In the genomic region with DNA sequence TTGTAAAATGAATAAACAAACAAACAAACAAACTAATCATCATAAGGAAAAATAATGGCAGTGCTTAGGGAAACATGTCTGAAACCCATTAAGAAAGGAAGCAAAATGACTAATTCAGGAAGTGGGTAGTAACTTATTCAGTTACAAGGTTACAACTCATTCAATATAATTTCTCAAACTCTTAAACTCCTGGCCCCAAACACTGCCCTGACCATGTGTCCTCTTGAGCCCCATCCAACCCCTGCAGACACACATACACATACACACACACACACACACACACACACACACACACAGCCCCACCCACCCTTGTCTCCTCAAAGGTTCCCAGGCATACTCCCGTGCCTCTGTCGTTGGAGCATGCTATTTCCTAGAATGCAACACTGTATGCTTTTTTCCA, we compare ENCODE assay signal across 13 cellular contexts.
DNase-seq lines count a peak whose midpoint lies in the region; ATAC-seq, FAIRE-seq and TF ChIP-seq lines count a peak whose summit lies in the region.
"Had no signal": no experiment of that assay in that cellular context is flagged by ENCODE, and none has a peak within 500 bp of the region (broad histone marks: within the 10 kb centered on the region; RNA-seq: fewer than 3 reads in every experiment).

No MANE protein-coding gene starts in this region.

- no peak overlapping the region for H2BK5ac ChIP-seq in IMR-90 (ENCODE audit: low read depth, low read length, poor library complexity, severe bottlenecking)

- dilution Hi-C loops in IMR-90 (cut with HindIII; ENCODE audit: low sequenced_read_pairs, unreplicated experiment), result no loop called here

- H3K4me3 ChIP-seq in A673 (ENCODE audit: low read depth, low read length, poor library complexity, severe bottlenecking) (no peak overlapping the region), IMR-90 (ENCODE audit: insufficient read depth, low read depth, low read length) (no peak overlapping the region), GM12878 (no peak overlapping the region)
- H3K4me3 ChIP-seq: prostate gland had no signal

- H3K79me2 ChIP-seq in GM12878 (ENCODE audit: control insufficient read depth, insufficient read depth, low read length), result no peaks in the 10 kb centered on the region

- no peaks in the 10 kb centered on the region for H3K79me1 ChIP-seq in IMR-90 (ENCODE audit: low read depth in 1 of 2, low read length in 2 of 2)

- H3K27me3 ChIP-seq in A673 (replicated peaks; ENCODE audit: insufficient read depth, low read depth, low read length, poor library complexity) (no peaks in the 10 kb centered on the region), IMR-90 (ENCODE audit: control insufficient read depth, insufficient read depth, low read length) (no peaks in the 10 kb centered on the region), GM12878 (replicated peaks in 1 of 2; ENCODE audit: control insufficient read depth in 2 of 2, insufficient read depth in 2 of 2, low read length in 1 of 2) (no peaks in the 10 kb centered on the region)

- POLR2A ChIA-PET in A673 (lab: Charles Lee; ENCODE audit: low non-redundant PET) (no interaction called here), IMR-90 (lab: Charles Lee; ENCODE audit: unreplicated experiment) (no interaction called here), GM12878 (lab: Charles Lee) (interaction anchor here (1.1 kb wide), 1 partner anchor 72 kb away, joined by 3 read pairs; no protein-coding TSS in a partner anchor)
- POLR2A ChIA-PET in activated CD4-positive, alpha-beta T cell treated with anti-CD3 and anti-CD28 coated beads, Interleukin-2, amount 10 ng/mL, durations not matched to agents 7 days and 5 days (lab: Charles Lee), result no interaction called here

- peak; percentile 40 for DNase-seq in A673 (ENCODE audit: low spot score)
- DNase-seq in IMR-90, result peak; percentile 36
- DNase-seq in GM12878 (ENCODE audit: low read depth, low spot score), result peak; percentile 9
- no peak for DNase-seq in activated CD4-positive, alpha-beta T cell treated with anti-CD3 and anti-CD28 coated beads, Interleukin-2, amount 10 ng/mL, durations not matched to agents 7 days and 5 days
- DNase-seq in activated T-cell treated with anti-CD3 and anti-CD28 coated beads, Interleukin-2, amount 50 U/mL, for 1 hour, result no peak
- no peak for DNase-seq in NCI-H1694 (lab: John Stamatoyannopoulos, UW)
- no peak for DNase-seq in NCI-H82 treated with DMSO at 0.1 percent for 48 hours (lab: John Stamatoyannopoulos, UW; ENCODE audit: unreplicated experiment)
- DNase-seq: activated CD4-positive, alpha-beta T cell treated with anti-CD3 and anti-CD28 coated beads for 48 hours; amygdala had no signal

- H2BK20ac ChIP-seq in IMR-90 (ENCODE audit: low read depth, low read length), result peak overlapping the region; percentile 73; the same call in 1 of the 2 replicates

- peak overlapping the region; percentile 65; the same call in 1 of the 3 replicates for H2BK15ac ChIP-seq in IMR-90 (ENCODE audit: low read depth, low read length)

- no peak overlapping the region; the same call in 1 of the 2 replicates for H3K18ac ChIP-seq in IMR-90 (ENCODE audit: low read depth, low read length)

- peak overlapping the region; percentile 67 for H2AK9ac ChIP-seq in IMR-90 (replicated peaks; ENCODE audit: low read depth, low read length, poor library complexity)

- TF ChIP-seq RAD21 in IMR-90 (IDR thresholded peaks at IDR 0.05; ENCODE audit: low read length) (no peak), GM12878 (IDR thresholded peaks at IDR 0.05; ENCODE audit: insufficient read depth, low read depth, low read length) (no peak)

- H4K5ac ChIP-seq in IMR-90 (ENCODE audit: low read depth, low read length), result no peak overlapping the region

- RAD21 ChIA-PET in GM12878 (lab: Charles Lee; ENCODE audit: unreplicated experiment), result interaction anchor here (0.9 kb wide), 1 partner anchor 25 kb away, joined by 3 read pairs; no protein-coding TSS in a partner anchor

- ATAC-seq in GM19395 (IDR thresholded peaks at IDR 0.05; ENCODE audit: unreplicated experiment) (peak; percentile 85), IMR-90 (ENCODE audit: low read depth) (peak; percentile 51; the same call in 1 of the 2 replicates), GM12878 (peak; percentile 83)

- BruUV-seq in A673 (replicated peaks; lab: Mats Ljungman, UMichigan), result no TSS peak
- BruUV-seq in IMR-90 (replicated peaks; lab: Mats Ljungman, UMichigan), result no TSS peak
- BruUV-seq in GM12878 (replicated peaks; lab: Mats Ljungman, UMichigan), result no TSS peak

- H4K91ac ChIP-seq in IMR-90 (ENCODE audit: insufficient read depth, low read depth, low read length), result 0 out of 2 replicates have a peak overlapping the region, but pooled peaks have one; percentile 54

- 0 out of 2 replicates have a peak, but pooled peaks cover 3% of the 10 kb centered on the region for H3K9me1 ChIP-seq in IMR-90 (ENCODE audit: insufficient read depth, low read length)

- no peak overlapping the region for H3K23ac ChIP-seq in IMR-90 (ENCODE audit: low read depth, low read length)

- no peaks in the 10 kb centered on the region for H4K20me1 ChIP-seq in IMR-90 (ENCODE audit: insufficient read depth, low read length)
- H4K20me1 ChIP-seq in GM12878 (ENCODE audit: control insufficient read depth, insufficient read depth), result no peaks in the 10 kb centered on the region

- CTCF ChIA-PET in A673 (lab: Charles Lee), result no interaction called here
- CTCF ChIA-PET in IMR-90 (lab: Yijun Ruan, JAX), result interaction anchor here (1.0 kb wide), 1 partner anchor 20 kb away, joined by 3 read pairs; no protein-coding TSS in a partner anchor
- CTCF ChIA-PET in GM12878 (lab: Yijun Ruan, JAX), result interaction anchor here (1.5 kb wide), 1 partner anchor 81 kb away, joined by 3 read pairs; no protein-coding TSS in a partner anchor
- CTCF ChIA-PET in activated CD4-positive, alpha-beta T cell treated with anti-CD3 and anti-CD28 coated beads, Interleukin-2, amount 10 ng/mL, durations not matched to agents 7 days and 5 days (lab: Charles Lee), result interaction anchor here (0.5 kb wide), 1 partner anchor 24 kb away, joined by 3 read pairs; no protein-coding TSS in a partner anchor

- no peak for TF ChIP-seq EP300 in GM12878 (IDR thresholded peaks at IDR 0.05; ENCODE audit: borderline replicate concordance in 1 of 2, control insufficient read depth in 1 of 2, low read depth in 2 of 2, low read length in 2 of 2)

- WGBS in IMR-90 (ENCODE audit: extremely low coverage in 2 of 2, insufficient read length in 1 of 2), 2 experiments, result no CpG with 5 or more reads among the region's 2 CpGs
- WGBS in GM12878 (ENCODE audit: insufficient coverage, insufficient replicate concordance, low lambda C conversion rate, missing lambda C conversion rate), result 0% methylated on average over 2 of the region's 2 CpGs

- TF ChIP-seq CTCF in A673 (conservative IDR thresholded peaks at IDR 0.05; ENCODE audit: low read depth, low read length) (no peak), IMR-90 (conservative IDR thresholded peaks at IDR 0.05; ENCODE audit: low read depth, low read length) (no peak), GM12878 (IDR thresholded peaks at IDR 0.05 in 2 of 3, conservative IDR thresholded peaks at IDR 0.05 in 1 of 3; ENCODE audit: control insufficient read depth in 2 of 3, extremely low read depth in 1 of 3, insufficient read depth in 1 of 3, low read depth in 3 of 3, low read length in 3 of 3) (no peak)

- no peak overlapping the region for H3K56ac ChIP-seq in IMR-90 (ENCODE audit: extremely low read depth, insufficient read depth, low read length)

- H3K4me1 ChIP-seq in A673 (ENCODE audit: insufficient read depth, low read length, poor library complexity, severe bottlenecking) (peaks cover 41% of the 10 kb centered on the region), IMR-90 (ENCODE audit: control insufficient read depth, insufficient read depth, low read length) (peaks cover 6% of the 10 kb centered on the region), GM12878 (ENCODE audit: control insufficient read depth, insufficient read depth, low read length) (peaks cover 4% of the 10 kb centered on the region)
- H3K4me1 ChIP-seq: prostate gland had no signal

- peak overlapping the region; percentile 49; the same call in 1 of the 2 replicates for H2BK120ac ChIP-seq in IMR-90 (ENCODE audit: low read depth, low read length)

- TF ChIP-seq POLR2A in IMR-90 (IDR thresholded peaks at IDR 0.05; ENCODE audit: low read depth, low read length) (no peak), GM12878 (IDR thresholded peaks at IDR 0.05; ENCODE audit: low read depth, low read length) (no peak)

- H2AK5ac ChIP-seq in IMR-90 (ENCODE audit: low read depth, low read length), result peak overlapping the region; percentile 88

- H3K27me3 Mint-ChIP-seq in activated CD4-positive, alpha-beta T cell treated with anti-CD3 and anti-CD28 coated beads, Interleukin-2, amount 10 ng/mL, durations not matched to agents 7 days and 5 days, result peaks cover 8% of the 10 kb centered on the region

- H3K27ac ChIP-seq in A673 (ENCODE audit: low read depth, low read length, poor library complexity, severe bottlenecking), result peak overlapping the region; percentile 38
- no peak overlapping the region for H3K27ac ChIP-seq in IMR-90 (ENCODE audit: insufficient read depth, low read length)
- no peak overlapping the region for H3K27ac ChIP-seq in GM12878 (ENCODE audit: control insufficient read depth, insufficient read depth)
- H3K27ac ChIP-seq: epithelial cell of prostate, prostate gland had no signal

- no peak overlapping the region for H3K4me3 Mint-ChIP-seq in activated CD4-positive, alpha-beta T cell treated with anti-CD3 and anti-CD28 coated beads, Interleukin-2, amount 10 ng/mL, durations not matched to agents 7 days and 5 days

- H2AFZ ChIP-seq in IMR-90 (replicated peaks; ENCODE audit: low read length, poor library complexity) (peak overlapping the region; percentile 76), GM12878 (ENCODE audit: control insufficient read depth, low read depth, low read length) (no peak overlapping the region)

- SMC1A ChIA-PET in GM12878 (lab: Charles Lee; ENCODE audit: uncharacterized antibody, unreplicated experiment), result interaction anchor here (0.7 to 1.3 kb wide), 5 partner anchors 10 to 92 kb away, joined by 3 to 4 read pairs (median 3); no protein-coding TSS in a partner anchor

- H3K4me2 ChIP-seq in IMR-90 (ENCODE audit: low read depth, low read length) (no peak overlapping the region), GM12878 (ENCODE audit: control insufficient read depth, insufficient read depth) (peak overlapping the region; percentile 45; the same call in 1 of the 2 replicates)

- H3K9me3 ChIP-seq in A673 (ENCODE audit: low read depth, low read length, poor library complexity, severe bottlenecking) (no peaks in the 10 kb centered on the region), IMR-90 (ENCODE audit: control insufficient read depth, insufficient read depth, low read length) (no peaks in the 10 kb centered on the region), GM12878 (replicated peaks; ENCODE audit: control insufficient read depth, insufficient read depth, low read length) (no peaks in the 10 kb centered on the region)
- H3K9me3 ChIP-seq: prostate gland had no signal

- H3K4me1 Mint-ChIP-seq in activated CD4-positive, alpha-beta T cell treated with anti-CD3 and anti-CD28 coated beads, Interleukin-2, amount 10 ng/mL, durations not matched to agents 7 days and 5 days, result peaks cover 7% of the 10 kb centered on the region

- intact Hi-C loops in A673 (cut with micrococcal nuclease; ENCODE audit: unreplicated experiment), result no loop called here
- intact Hi-C loops in IMR-90 (cut with micrococcal nuclease), result no loop called here
- intact Hi-C loops in GM12878 (cut with micrococcal nuclease; ENCODE audit: unreplicated experiment), result no loop called here

- H3K14ac ChIP-seq in IMR-90 (replicated peaks; ENCODE audit: low read depth, low read length), result peak overlapping the region; percentile 52; the same call in 1 of the 2 replicates

- H3K9me3 Mint-ChIP-seq in activated CD4-positive, alpha-beta T cell treated with anti-CD3 and anti-CD28 coated beads, Interleukin-2, amount 10 ng/mL, durations not matched to agents 7 days and 5 days, result no peaks in the 10 kb centered on the region

- H3K36me3 Mint-ChIP-seq in activated CD4-positive, alpha-beta T cell treated with anti-CD3 and anti-CD28 coated beads, Interleukin-2, amount 10 ng/mL, durations not matched to agents 7 days and 5 days (ENCODE audit: low read depth), result no peaks in the 10 kb centered on the region

- H3K36me3 ChIP-seq in A673 (ENCODE audit: insufficient read depth, low read length, poor library complexity, severe bottlenecking) (no peaks in the 10 kb centered on the region), IMR-90 (ENCODE audit: control insufficient read depth, insufficient read depth, low read length) (no peaks in the 10 kb centered on the region), GM12878 (ENCODE audit: control insufficient read depth in 2 of 2, insufficient read depth in 2 of 2, low read length in 1 of 2) (no peaks in the 10 kb centered on the region)
- H3K36me3 ChIP-seq: prostate gland had no signal

- in situ Hi-C loops in IMR-90 (cut with MboI; ENCODE audit: low sequenced_read_pairs), result no loop called here
- in situ Hi-C loops in GM12878 (cut with MboI), result no loop called here

- peak overlapping the region in 1 of 2 experiments; percentile 35; a peak in 1 of 4 replicates for H4K8ac ChIP-seq in IMR-90 (ENCODE audit: low read depth in 2 of 2, low read length in 2 of 2)

- H3K9ac ChIP-seq in IMR-90 (ENCODE audit: low read depth, low read length) (no peak overlapping the region), GM12878 (ENCODE audit: control insufficient read depth, insufficient read depth, low read length) (no peak overlapping the region)

- H3K27ac Mint-ChIP-seq in activated CD4-positive, alpha-beta T cell treated with anti-CD3 and anti-CD28 coated beads, Interleukin-2, amount 10 ng/mL, durations not matched to agents 7 days and 5 days, result no peak overlapping the region

- no peak for FAIRE-seq in GM12878 (lab: Jason Lieb, UNC)
- FAIRE-seq: urothelium cell line had no signal

- peak overlapping the region; percentile 64 for H3K4ac ChIP-seq in IMR-90 (ENCODE audit: low read depth, low read length)

Comparison
In these comparisons a context has a peak if more than half of its experiments do, and no peak if none do; other contexts are left out.
1. DNase-seq: peak in A673 (single experiment), IMR-90 (single experiment) and GM12878 (single experiment); none in activated CD4-positive, alpha-beta T cell treated with anti-CD3 and anti-CD28 coated beads, Interleukin-2, amount 10 ng/mL, durations not matched to agents 7 days and 5 days (single experiment), activated T-cell treated with anti-CD3 and anti-CD28 coated beads, Interleukin-2, amount 50 U/mL, for 1 hour (single experiment), NCI-H1694 (single experiment) and NCI-H82 treated with DMSO at 0.1 percent for 48 hours (single experiment).
2. Peak in every context shown above with its lines, with median percentiles within 50 percentile points of each other: ATAC-seq.